ENCODE assay signal across 22 cellular contexts in the genomic region with DNA sequence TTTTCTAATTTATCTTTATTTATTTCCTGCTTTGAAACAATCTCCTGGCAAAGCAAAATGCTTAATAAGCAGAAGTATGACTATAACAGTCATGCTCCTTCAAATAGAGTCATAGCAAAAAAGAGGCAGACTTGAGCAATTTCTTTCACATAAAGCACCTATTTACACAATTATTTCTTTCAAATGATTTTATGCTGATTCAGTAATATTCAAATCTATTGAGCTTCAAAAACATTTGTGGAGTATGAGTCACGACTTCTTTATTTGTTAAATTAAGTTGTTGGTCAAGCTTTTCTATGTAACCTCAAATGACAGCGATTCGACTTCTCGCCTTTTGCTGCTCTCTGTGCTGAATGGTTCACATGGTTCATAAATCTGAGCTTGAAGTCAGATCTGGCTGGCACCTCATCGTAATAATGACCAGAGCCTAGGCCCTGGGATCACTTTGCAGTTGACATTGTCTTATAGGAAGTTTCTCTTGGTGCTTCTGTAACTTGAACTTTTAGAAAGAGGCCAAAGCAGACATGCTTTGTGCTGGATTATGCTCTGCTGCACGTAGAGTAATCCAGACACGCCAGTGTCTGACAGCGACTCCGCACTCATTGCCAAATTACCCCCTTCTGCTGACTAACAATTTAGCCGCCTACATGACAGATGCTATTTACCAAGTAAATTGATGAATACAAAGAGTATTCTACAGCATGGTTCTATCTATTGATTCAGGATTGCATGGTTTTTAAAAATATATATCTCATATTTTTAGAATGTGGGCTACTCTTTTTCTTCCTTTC.
DNase-seq lines count a peak whose midpoint lies in the region; ATAC-seq and TF ChIP-seq lines count a peak whose summit lies in the region.
"Had no signal": no experiment of that assay in that cellular context is flagged by ENCODE, and none has a peak within 500 bp of the region (broad histone marks: within the 10 kb centered on the region; RNA-seq: fewer than 3 reads in every experiment).

No MANE protein-coding gene starts in this region.

- intact Hi-C loops in CD14-positive monocyte (cut with micrococcal nuclease): no loop called here
- intact Hi-C loops in dendritic cell treated with granulocyte-macrophage colony-stimulating factor and Interleukin-4, amounts not matched to agents 40 ng/mL and 50 ng/mL, for 4 days (cut with micrococcal nuclease): no loop called here
- intact Hi-C loops in Caco-2 (cut with micrococcal nuclease; ENCODE audit: unreplicated experiment): loop anchor here (5.0 kb wide), 1 partner anchor 937 kb away; no protein-coding TSS in a partner anchor

- no peaks in the 10 kb centered on the region for H3K27me3 ChIP-seq in neural cell (ENCODE audit: insufficient read depth, low read depth, low read length)
- H3K27me3 ChIP-seq in Caco-2 (replicated peaks; ENCODE audit: control insufficient read depth, insufficient read depth, low read length): no peaks in the 10 kb centered on the region
- H3K27me3 ChIP-seq: adrenal gland, SJSA1 had no signal

- no peaks in the 10 kb centered on the region for H3K27me3 Mint-ChIP-seq in CD14-positive monocyte (ENCODE audit: low read depth in 3 of 3)
- no peaks in the 10 kb centered on the region for H3K27me3 Mint-ChIP-seq in dendritic cell treated with granulocyte-macrophage colony-stimulating factor and Interleukin-4, amounts not matched to agents 40 ng/mL and 50 ng/mL, for 4 days
- no peaks in the 10 kb centered on the region for H3K27me3 Mint-ChIP-seq in effector memory CD8-positive, alpha-beta T cell
- H3K27me3 Mint-ChIP-seq in Caco-2 (ENCODE audit: insufficient read depth, unreplicated experiment): no peaks in the 10 kb centered on the region
- no peaks in the 10 kb centered on the region for H3K27me3 Mint-ChIP-seq in T-helper 2 cell treated with Interferon-gamma antibody and Interleukin-4, amounts not matched to agents 5 μg/mL and 100 μg/mL, for 36 hours (ENCODE audit: low read depth)
- H3K27me3 Mint-ChIP-seq: CD4-positive, alpha-beta T cell; central memory CD8-positive, alpha-beta T cell; memory B cell had no signal

- H3K4me1 ChIP-seq in Caco-2: no peaks in the 10 kb centered on the region
- H3K4me1 ChIP-seq: adrenal gland, SJSA1 had no signal

- H3K9me3 Mint-ChIP-seq in CD14-positive monocyte (peaks cover 0 to 2% (median 0%) of the 10 kb centered on the region in 7 donors), Caco-2 (ENCODE audit: unreplicated experiment) (no peaks in the 10 kb centered on the region)
- H3K9me3 Mint-ChIP-seq in dendritic cell treated with granulocyte-macrophage colony-stimulating factor and Interleukin-4, amounts not matched to agents 40 ng/mL and 50 ng/mL, for 4 days: no peaks in the 10 kb centered on the region
- H3K9me3 Mint-ChIP-seq in effector memory CD8-positive, alpha-beta T cell: no peaks in the 10 kb centered on the region
- H3K9me3 Mint-ChIP-seq in T-helper 2 cell treated with Interferon-gamma antibody and Interleukin-4, amounts not matched to agents 5 μg/mL and 100 μg/mL, for 36 hours: no peaks in the 10 kb centered on the region
- H3K9me3 Mint-ChIP-seq: CD4-positive, alpha-beta T cell; central memory CD8-positive, alpha-beta T cell; memory B cell; nephron progenitor cell had no signal

- no peaks in the 10 kb centered on the region for H3K9me2 ChIP-seq in neural cell (ENCODE audit: insufficient read depth, low read length)

- H3K4me3 ChIP-seq in neural cell (ENCODE audit: low read length) (no peak overlapping the region), Caco-2 (ENCODE audit: low read depth, low read length) (no peak overlapping the region)
- H3K4me3 ChIP-seq: adrenal gland, heart left ventricle, PC-9, SJSA1 had no signal

- H3K9me3 ChIP-seq in neural cell (ENCODE audit: low read length): no peaks in the 10 kb centered on the region
- H3K9me3 ChIP-seq in Caco-2: no peaks in the 10 kb centered on the region
- H3K9me3 ChIP-seq: adrenal gland, heart left ventricle, SJSA1 had no signal

- no peak for TF ChIP-seq CTCF in CD14-positive monocyte (IDR thresholded peaks at IDR 0.05)
- no peak for TF ChIP-seq CTCF in neural cell (IDR thresholded peaks at IDR 0.05; ENCODE audit: poor library complexity, severe bottlenecking)
- TF ChIP-seq CTCF in Caco-2 (IDR thresholded peaks at IDR 0.05; ENCODE audit: insufficient read depth in 1 of 2, low read depth in 1 of 2, low read length in 1 of 2, severe bottlenecking in 1 of 2, unreplicated experiment in 1 of 2): no peak

- TF ChIP-seq EP300 in neural cell (conservative IDR thresholded peaks at IDR 0.05; ENCODE audit: poor library complexity, severe bottlenecking): peak; percentile 26

- no peaks in the 10 kb centered on the region for H3K79me2 ChIP-seq in neural cell (replicated peaks; ENCODE audit: insufficient read depth, low read length)

- POLR2A ChIA-PET in Caco-2 (lab: Charles Lee): no interaction called here

- H2AFZ ChIP-seq in neural cell (ENCODE audit: low read depth, low read length): no peak overlapping the region
- H2AFZ ChIP-seq: PC-9 had no signal

- no peaks in the 10 kb centered on the region for H3F3A ChIP-seq in neural cell (ENCODE audit: insufficient read depth, low read length, poor library complexity, severe bottlenecking)

- H3K4me1 Mint-ChIP-seq in CD14-positive monocyte (peaks cover 24% of the 10 kb centered on the region), Caco-2 (ENCODE audit: low read depth, unreplicated experiment) (no peaks in the 10 kb centered on the region)
- H3K4me1 Mint-ChIP-seq in dendritic cell treated with granulocyte-macrophage colony-stimulating factor and Interleukin-4, amounts not matched to agents 40 ng/mL and 50 ng/mL, for 4 days (ENCODE audit: low read depth): peaks cover 8% of the 10 kb centered on the region
- H3K4me1 Mint-ChIP-seq in effector memory CD8-positive, alpha-beta T cell (ENCODE audit: low read depth in 2 of 2): no peaks in the 10 kb centered on the region
- H3K4me1 Mint-ChIP-seq in T-helper 2 cell treated with Interferon-gamma antibody and Interleukin-4, amounts not matched to agents 5 μg/mL and 100 μg/mL, for 36 hours (ENCODE audit: low read depth): peaks cover 4% of the 10 kb centered on the region
- H3K4me1 Mint-ChIP-seq: central memory CD8-positive, alpha-beta T cell; memory B cell had no signal

- H4K20me1 ChIP-seq in neural cell (ENCODE audit: insufficient read depth): no peaks in the 10 kb centered on the region

- TF ChIP-seq RAD21 in neural cell (conservative IDR thresholded peaks at IDR 0.05): no peak

- DNase-seq in CD14-positive monocyte (ENCODE audit: low spot score): no peak
- peak; percentile 57 for DNase-seq in NCI-H446 treated with DMSO at 0.1 percent for 48 hours (lab: John Stamatoyannopoulos, UW)
- no peak for DNase-seq in effector memory CD8-positive, alpha-beta T cell
- DNase-seq in Caco-2: no peak
- DNase-seq in T-helper 2 cell treated with Interferon-gamma antibody and Interleukin-4, amounts not matched to agents 5 μg/mL and 100 μg/mL, for 36 hours (ENCODE audit: low spot score): no peak
- no peak for DNase-seq in DMS153 (lab: John Stamatoyannopoulos, UW)
- DNase-seq: activated CD4-positive, alpha-beta T cell treated with anti-CD3 and anti-CD28 coated beads for 1 hour; activated effector memory CD4-positive, alpha-beta T cell treated with Interleukin-2 at 50 U/mL for 16 hours; adrenal gland; CD4-positive, alpha-beta T cell; heart left ventricle; NCI-H146; NCI-H510A treated with DMSO at 0.1 percent for 48 hours; nephron progenitor cell; PC-9; stimulated activated naive CD4-positive, alpha-beta T cell; T1000 had no signal

- peaks cover 21 to 42% of the 10 kb centered on the region in 2 donors for H3K36me3 Mint-ChIP-seq in CD14-positive monocyte
- H3K36me3 Mint-ChIP-seq in dendritic cell treated with granulocyte-macrophage colony-stimulating factor and Interleukin-4, amounts not matched to agents 40 ng/mL and 50 ng/mL, for 4 days (ENCODE audit: low read depth): no peaks in the 10 kb centered on the region
- H3K36me3 Mint-ChIP-seq in effector memory CD8-positive, alpha-beta T cell (ENCODE audit: insufficient read depth): peaks cover 43% of the 10 kb centered on the region
- H3K36me3 Mint-ChIP-seq in Caco-2 (ENCODE audit: insufficient read depth, unreplicated experiment): no peaks in the 10 kb centered on the region
- H3K36me3 Mint-ChIP-seq in T-helper 2 cell treated with Interferon-gamma antibody and Interleukin-4, amounts not matched to agents 5 μg/mL and 100 μg/mL, for 36 hours (ENCODE audit: low read depth): peaks cover 38% of the 10 kb centered on the region

- no peak overlapping the region for H3K9ac ChIP-seq in neural cell (ENCODE audit: low read length)

- ATAC-seq in effector memory CD8-positive, alpha-beta T cell (replicated peaks): no peak
- ATAC-seq: heart left ventricle had no signal

- no peaks in the 10 kb centered on the region for H3K36me3 ChIP-seq in neural cell (ENCODE audit: insufficient read depth, low read length)
- H3K36me3 ChIP-seq in Caco-2 (ENCODE audit: control insufficient read depth, insufficient read depth, low read length): 0 out of 2 replicates have a peak, but pooled peaks cover 1% of the 10 kb centered on the region
- H3K36me3 ChIP-seq: adrenal gland, SJSA1 had no signal

- H3K4me3 Mint-ChIP-seq in CD14-positive monocyte (peak overlapping the region in 1 of 2 donors; percentile 39), Caco-2 (ENCODE audit: unreplicated experiment) (no peak overlapping the region)
- no peak overlapping the region for H3K4me3 Mint-ChIP-seq in dendritic cell treated with granulocyte-macrophage colony-stimulating factor and Interleukin-4, amounts not matched to agents 40 ng/mL and 50 ng/mL, for 4 days
- no peak overlapping the region for H3K4me3 Mint-ChIP-seq in effector memory CD8-positive, alpha-beta T cell
- no peak overlapping the region for H3K4me3 Mint-ChIP-seq in T-helper 2 cell treated with Interferon-gamma antibody and Interleukin-4, amounts not matched to agents 5 μg/mL and 100 μg/mL, for 36 hours
- H3K4me3 Mint-ChIP-seq: CD4-positive, alpha-beta T cell; central memory CD8-positive, alpha-beta T cell; memory B cell; nephron progenitor cell had no signal

- H3K27ac Mint-ChIP-seq in CD14-positive monocyte: peak overlapping the region; percentile 85 to 96 (median 90)
- peak overlapping the region; percentile 57 for H3K27ac Mint-ChIP-seq in dendritic cell treated with granulocyte-macrophage colony-stimulating factor and Interleukin-4, amounts not matched to agents 40 ng/mL and 50 ng/mL, for 4 days
- H3K27ac Mint-ChIP-seq in effector memory CD8-positive, alpha-beta T cell: no peak overlapping the region
- H3K27ac Mint-ChIP-seq in Caco-2 (ENCODE audit: unreplicated experiment): no peak overlapping the region
- H3K27ac Mint-ChIP-seq in T-helper 2 cell treated with Interferon-gamma antibody and Interleukin-4, amounts not matched to agents 5 μg/mL and 100 μg/mL, for 36 hours: no peak overlapping the region
- H3K27ac Mint-ChIP-seq: CD4-positive, alpha-beta T cell; memory B cell had no signal

- no peak overlapping the region for H3K27ac ChIP-seq in neural cell (ENCODE audit: low read length)
- H3K27ac ChIP-seq: PC-9, SJSA1 had no signal

- BruUV-seq in Caco-2 (replicated peaks; lab: Mats Ljungman, UMichigan): no TSS peak

- CTCF ChIA-PET in Caco-2 (lab: Charles Lee): no interaction called here

- H3K4me2 ChIP-seq in neural cell (ENCODE audit: low read length): no peak overlapping the region
- H3K4me2 ChIP-seq: PC-9 had no signal

TF ChIP-seq in neural cell, 6 proteins besides CTCF, POLR2A, EP300 and RAD21 (continues in another document):
- peak; percentile 65 for TF ChIP-seq POLR2AphosphoS5 (IDR thresholded peaks at IDR 0.05)

Comparison
In these comparisons a context has a peak if more than half of its experiments do, and no peak if none do; other contexts are left out.
1. H3K27ac Mint-ChIP-seq: peak in CD14-positive monocyte (7 of 7) and dendritic cell treated with granulocyte-macrophage colony-stimulating factor and Interleukin-4, amounts not matched to agents 40 ng/mL and 50 ng/mL, for 4 days (single experiment); none in effector memory CD8-positive, alpha-beta T cell (0 of 2), Caco-2 (single experiment) and T-helper 2 cell treated with Interferon-gamma antibody and Interleukin-4, amounts not matched to agents 5 μg/mL and 100 μg/mL, for 36 hours (single experiment).